In genomic region chr9:108093773-108094675, GRCh38 we compare ENCODE assay signal across 13 cellular contexts.
A peak's percentile ranks its signal among the peaks of the same experiment; 100 is the strongest.
DNase-seq lines count a peak whose midpoint lies in the region; ATAC-seq, FAIRE-seq and TF ChIP-seq lines count a peak whose summit lies in the region.
"Had no signal": no experiment of that assay in that cellular context is flagged by ENCODE, and none has a peak within 500 bp of the region (broad histone marks: within the 10 kb centered on the region; RNA-seq: fewer than 3 reads in every experiment).

No MANE protein-coding gene starts in this region.

- H3K27me3 ChIP-seq in left lung (no peaks in the 10 kb centered on the region), thyroid gland (no peaks in the 10 kb centered on the region)

- intact Hi-C loops in left lung (cut with DNase I): no loop called here
- intact Hi-C loops in Right ventricle myocardium superior (cut with DNase I): no loop called here
- intact Hi-C loops in thyroid gland (cut with DNase I): loop anchor here (5.0 kb wide), 1 partner anchor 338 kb away; no protein-coding TSS in a partner anchor

- ATAC-seq in left lung: peak; percentile 29
- no peak for ATAC-seq in Right ventricle myocardium superior (ENCODE audit: poor library complexity)
- no peak for ATAC-seq in GM18861 (IDR thresholded peaks at IDR 0.05; ENCODE audit: unreplicated experiment)
- no peak for ATAC-seq in GM21576 (IDR thresholded peaks at IDR 0.05; ENCODE audit: unreplicated experiment)

- peaks cover 0 to 3% of the 10 kb centered on the region in 2 donors for H3K9me3 ChIP-seq in left lung
- H3K9me3 ChIP-seq in thyroid gland: no peaks in the 10 kb centered on the region

- WGBS in thyroid gland, 2 donors: 60 to 73% methylated on average over 1 of the region's 1 CpG

- H3K4me1 ChIP-seq in left lung (no peaks in the 10 kb centered on the region), thyroid gland (no peaks in the 10 kb centered on the region)

- peak; percentile 70 for DNase-seq in DMS53 (lab: John Stamatoyannopoulos, UW)
- DNase-seq in NCI-H146 treated with DMSO at 0.1 percent for 48 hours (lab: John Stamatoyannopoulos, UW; ENCODE audit: unreplicated experiment): peak; percentile 48
- DNase-seq in left lung: no peak
- DNase-seq in Right ventricle myocardium superior: no peak
- no peak for DNase-seq in thyroid gland
- DNase-seq: AML-193; anterior cingulate cortex; HFFc6; NCI-H1436 treated with DMSO at 0.1 percent for 48 hours; stimulated activated CD4-positive, alpha-beta T cell treated with anti-CD3 and anti-CD28 coated beads, Interleukin-4, amount 100 ng/mL, for 1 hour had no signal

- H3K4me3 ChIP-seq in left lung: no peak overlapping the region
- no peak overlapping the region for H3K4me3 ChIP-seq in thyroid gland (replicated peaks in 1 of 3)

- no peak overlapping the region for H3K27ac ChIP-seq in left lung
- no peak overlapping the region for H3K27ac ChIP-seq in thyroid gland

- peak; percentile 33 for FAIRE-seq in colon (lab: Jason Lieb, UNC)

- no peak for TF ChIP-seq POLR2A in thyroid gland (IDR thresholded peaks at IDR 0.05)

- H3K36me3 ChIP-seq in left lung (no peaks in the 10 kb centered on the region), thyroid gland (no peaks in the 10 kb centered on the region)

- TF ChIP-seq CTCF in left lung (IDR thresholded peaks at IDR 0.05) (no peak), thyroid gland (IDR thresholded peaks at IDR 0.05) (no peak)

Comparison
In these comparisons a context has a peak if more than half of its experiments do, and no peak if none do; other contexts are left out.
1. DNase-seq: peak in DMS53 (single experiment) and NCI-H146 treated with DMSO at 0.1 percent for 48 hours (single experiment); none in left lung (0 of 2), Right ventricle myocardium superior (single experiment) and thyroid gland (0 of 2).